16 cellular contexts compared by ENCODE assay signal in genomic region chr12:93198086-93198485, GRCh38.
A peak's percentile ranks its signal among the peaks of the same experiment; 100 is the strongest.
DNase-seq lines count a peak whose midpoint lies in the region; ATAC-seq and TF ChIP-seq lines count a peak whose summit lies in the region.
"Had no signal": no experiment of that assay in that cellular context is flagged by ENCODE, and none has a peak within 500 bp of the region (broad histone marks: within the 10 kb centered on the region; RNA-seq: fewer than 3 reads in every experiment).

No MANE protein-coding gene starts in this region.

- H3K4me2 ChIP-seq in trophoblast cell (ENCODE audit: low read length), result no peak overlapping the region

- H3K9me3 ChIP-seq in Panc1 (ENCODE audit: control insufficient read depth, insufficient read depth, low read depth, low read length), result no peaks in the 10 kb centered on the region
- no peaks in the 10 kb centered on the region for H3K9me3 ChIP-seq in trophoblast cell (ENCODE audit: insufficient read depth, low read depth, low read length)
- H3K9me3 ChIP-seq in suprapubic skin, result no peaks in the 10 kb centered on the region
- H3K9me3 ChIP-seq: colonic mucosa had no signal

- peak overlapping the region; percentile 15 for H2BK12ac ChIP-seq in trophoblast cell (ENCODE audit: low read length)

- no peak overlapping the region for H3K9ac ChIP-seq in trophoblast cell (ENCODE audit: low read length)

- peak; percentile 56; the same call in 1 of the 2 replicates for ATAC-seq in Panc1
- ATAC-seq: naive thymus-derived CD8-positive, alpha-beta T cell had no signal

- BruUV-seq in Panc1 (replicated peaks; lab: Mats Ljungman, UMichigan), result no TSS peak

- no peak overlapping the region for H3K23ac ChIP-seq in trophoblast cell (ENCODE audit: low read length)

- no peak overlapping the region for H4K12ac ChIP-seq in trophoblast cell (ENCODE audit: low read depth, low read length)

- no peak for TF ChIP-seq EP300 in suprapubic skin (IDR thresholded peaks at IDR 0.05)

- no peak for TF ChIP-seq POLR2A in suprapubic skin (IDR thresholded peaks at IDR 0.05)

- peak overlapping the region; percentile 12 for H2BK5ac ChIP-seq in trophoblast cell (ENCODE audit: low read depth, low read length, poor library complexity)

- H3K79me1 ChIP-seq in trophoblast cell (ENCODE audit: low read length), result peaks cover 2% of the 10 kb centered on the region

- H3K4me1 ChIP-seq in Panc1 (ENCODE audit: control insufficient read depth, insufficient read depth, low read length) (no peaks in the 10 kb centered on the region), trophoblast cell (ENCODE audit: control insufficient read depth in 1 of 2, insufficient read depth in 2 of 2, low read length in 2 of 2) (peaks cover 5 to 8% of the 10 kb centered on the region in 2 experiments), suprapubic skin (peaks cover 3% of the 10 kb centered on the region)
- H3K4me1 ChIP-seq: colonic mucosa had no signal

- in situ Hi-C loops in Panc1 (cut with HindIII; ENCODE audit: low pct_unique_long_range_greater_than_20kb, low sequenced_read_pairs), result no loop called here

- no peaks in the 10 kb centered on the region for H3K79me2 ChIP-seq in trophoblast cell (ENCODE audit: control insufficient read depth, insufficient read depth, low read length, poor library complexity)

- no peak overlapping the region for H2AK5ac ChIP-seq in trophoblast cell (ENCODE audit: low read length)

- POLR2A ChIA-PET in Panc1 (lab: Charles Lee), result no interaction called here

- H3K18ac ChIP-seq in trophoblast cell (ENCODE audit: low read length), result no peak overlapping the region

- H3K14ac ChIP-seq in trophoblast cell (ENCODE audit: low read length), result no peak overlapping the region

- no peak overlapping the region for H4K91ac ChIP-seq in trophoblast cell (ENCODE audit: low read depth, low read length)

- WGBS in trophoblast cell (ENCODE audit: extremely low coverage, insufficient coverage, insufficient read length), result no CpG with 5 or more reads among the region's 4 CpGs
- WGBS in suprapubic skin, result 54% methylated on average over 4 of the region's 4 CpGs

- H3K36me3 ChIP-seq in Panc1 (ENCODE audit: control insufficient read depth, insufficient read depth, low read length) (no peaks in the 10 kb centered on the region), trophoblast cell (ENCODE audit: control insufficient read depth in 1 of 2, insufficient read depth in 2 of 2, low read length in 2 of 2) (no peaks in the 10 kb centered on the region), suprapubic skin (no peaks in the 10 kb centered on the region)
- H3K36me3 ChIP-seq: colonic mucosa, spleen had no signal

- TF ChIP-seq CTCF in Panc1 (IDR thresholded peaks at IDR 0.05), result no peak
- no peak for TF ChIP-seq CTCF in suprapubic skin (IDR thresholded peaks at IDR 0.05)

- peak; percentile 94 for DNase-seq in EL
- peak; percentile 5 for DNase-seq in Panc1 (ENCODE audit: low read depth, low spot score)
- peak; percentile 62 for DNase-seq in fibroblast of gingiva (ENCODE audit: low read depth)
- DNase-seq in trophoblast cell, result peak; percentile 64 to 70
- DNase-seq in GF-D8 (lab: John Stamatoyannopoulos, UW), result no peak
- no peak for DNase-seq in NCI-H2171 (lab: John Stamatoyannopoulos, UW)
- DNase-seq in HuH-7.5 (ENCODE audit: low spot score), result no peak
- DNase-seq in suprapubic skin (ENCODE audit: low spot score in 2 of 2), result no peak
- DNase-seq: activated CD4-positive, CD25-positive, alpha-beta regulatory T cell treated with anti-CD3 and anti-CD28 coated beads, Interleukin-2, amount 50 U/mL, for 72 hours; CD4-positive, alpha-beta memory T cell; colonic mucosa; hippocampal formation; naive thymus-derived CD8-positive, alpha-beta T cell; NCI-H1694; spleen; stimulated activated CD8-positive, alpha-beta memory T cell treated with anti-CD3 and anti-CD28 coated beads, Interleukin-4, amount 100 ng/mL, for 48 hours had no signal

- intact Hi-C loops in Panc1 (cut with micrococcal nuclease; ENCODE audit: unreplicated experiment), result no loop called here

- H3K4me3 ChIP-seq in Panc1 (ENCODE audit: low read depth in 2 of 2, low read length in 2 of 2) (no peak overlapping the region), trophoblast cell (ENCODE audit: low read depth, low read length) (no peak overlapping the region), suprapubic skin (no peak overlapping the region)
- H3K4me3 ChIP-seq: colonic mucosa, spleen had no signal

- no peak overlapping the region for H4K8ac ChIP-seq in trophoblast cell (ENCODE audit: low read depth, low read length)

- H2AFZ ChIP-seq in trophoblast cell (ENCODE audit: insufficient read depth, low read length, poor library complexity), result no peak overlapping the region

- H3K4ac ChIP-seq in trophoblast cell (ENCODE audit: low read depth, low read length), result no peak overlapping the region

- H3K27ac ChIP-seq in Panc1 (ENCODE audit: low read length) (no peak overlapping the region), trophoblast cell (ENCODE audit: low read depth, low read length) (peak overlapping the region; percentile 39), suprapubic skin (no peak overlapping the region)
- H3K27ac ChIP-seq: colonic mucosa, spleen had no signal

- H2BK120ac ChIP-seq in trophoblast cell (ENCODE audit: insufficient read depth, low read length, poor library complexity), result no peak overlapping the region

- H3K27me3 ChIP-seq in Panc1 (ENCODE audit: control insufficient read depth, insufficient read depth, low read length), result no peaks in the 10 kb centered on the region
- H3K27me3 ChIP-seq in trophoblast cell (ENCODE audit: insufficient read depth, low read length), result no peaks in the 10 kb centered on the region
- H3K27me3 ChIP-seq in suprapubic skin, result no peaks in the 10 kb centered on the region
- H3K27me3 ChIP-seq: colonic mucosa, spleen had no signal

- CTCF ChIA-PET in Panc1 (lab: Charles Lee), result no interaction called here

Comparison
In these comparisons a context has a peak if more than half of its experiments do, and no peak if none do; other contexts are left out.
1. DNase-seq: peak in EL (single experiment), Panc1 (single experiment), fibroblast of gingiva (single experiment) and trophoblast cell (2 of 2); none in GF-D8 (single experiment), NCI-H2171 (single experiment), HuH-7.5 (single experiment) and suprapubic skin (0 of 2).